25 cellular contexts compared by ENCODE assay signal in genomic region chr14:105879503-105879866, GRCh38.
A peak's percentile ranks its signal among the peaks of the same experiment; 100 is the strongest.
DNase-seq lines count a peak whose midpoint lies in the region; ATAC-seq and TF ChIP-seq lines count a peak whose summit lies in the region.
"Had no signal": no experiment of that assay in that cellular context is flagged by ENCODE, and none has a peak within 500 bp of the region (broad histone marks: within the 10 kb centered on the region; RNA-seq: fewer than 3 reads in every experiment).

No MANE protein-coding gene starts in this region.

- peaks cover 75% of the 10 kb centered on the region for H3K4me1 ChIP-seq in Loucy (ENCODE audit: insufficient read depth, low read length, poor library complexity, severe bottlenecking)
- no peaks in the 10 kb centered on the region for H3K4me1 ChIP-seq in adrenal gland (replicated peaks in 1 of 2)
- H3K4me1 ChIP-seq: HAP-1, heart right ventricle, prostate gland had no signal

- no peaks in the 10 kb centered on the region for H3K36me3 Mint-ChIP-seq in activated T-cell treated with anti-CD3 and anti-CD28 coated beads, Interleukin-2, amount 50 U/mL, for 72 hours (ENCODE audit: insufficient read depth in 2 of 2)
- H3K36me3 Mint-ChIP-seq: activated CD8-positive, alpha-beta memory T cell treated with anti-CD3 and anti-CD28 coated beads, Interleukin-2, amount 10 ng/mL, durations not matched to agents 7 days and 5 days; stimulated activated memory B cell treated with anti-CD40 and anti-IgM and Interleukin-4, amounts not matched to agents 10 μg/mL and 1 μg/mL and 100 μg/mL, for 72 hours had no signal

- H3K27me3 ChIP-seq in Loucy (ENCODE audit: insufficient read depth, low read length, poor library complexity, severe bottlenecking) (no peaks in the 10 kb centered on the region), adrenal gland (no peaks in the 10 kb centered on the region)

- no peak overlapping the region for H2AFZ ChIP-seq in Loucy (ENCODE audit: low read length)

- peaks cover 50% of the 10 kb centered on the region for H3K79me2 ChIP-seq in Loucy (ENCODE audit: insufficient read depth, low read length)

- H3K9me3 Mint-ChIP-seq in activated T-cell treated with anti-CD3 and anti-CD28 coated beads, Interleukin-2, amount 50 U/mL, for 72 hours = no peaks in the 10 kb centered on the region
- H3K9me3 Mint-ChIP-seq: activated T-helper 2 cell treated with anti-CD3 and anti-CD28 coated beads, Interferon-gamma antibody, Interleukin-2, Interleukin-4, amounts not matched to agents 10 μg/mL and 5 μg/mL and 100 μg/mL, durations not matched to agents 14 hours and 24 hours and 36 hours; central memory CD8-positive, alpha-beta T cell; stimulated activated memory B cell treated with anti-CD40 and anti-IgM and Interleukin-4, amounts not matched to agents 10 μg/mL and 1 μg/mL and 100 μg/mL, for 72 hours had no signal

- peaks cover 36% of the 10 kb centered on the region for H3K27me3 Mint-ChIP-seq in activated T-cell treated with anti-CD3 and anti-CD28 coated beads, Interleukin-2, amount 50 U/mL, for 72 hours (ENCODE audit: low read depth)
- H3K27me3 Mint-ChIP-seq: stimulated activated memory B cell treated with anti-CD40 and anti-IgM and Interleukin-4, amounts not matched to agents 10 μg/mL and 1 μg/mL and 100 μg/mL, for 72 hours had no signal

- no peak for ATAC-seq in activated T-cell treated with anti-CD3 and anti-CD28 coated beads, Interleukin-2, amount 50 U/mL, for 72 hours (replicated peaks in 1 of 2)
- ATAC-seq in sciatic nerve = no peak
- ATAC-seq in HG02885 (IDR thresholded peaks at IDR 0.05; ENCODE audit: poor library complexity, unreplicated experiment) = no peak
- ATAC-seq: activated CD8-positive, alpha-beta memory T cell treated with anti-CD3 and anti-CD28 coated beads, Interleukin-2, amount 10 ng/mL, durations not matched to agents 7 days and 5 days; heart right ventricle; stimulated activated memory B cell treated with anti-CD40 and anti-IgM and Interleukin-4, amounts not matched to agents 10 μg/mL and 1 μg/mL and 100 μg/mL, for 72 hours had no signal

- H3K4me3 Mint-ChIP-seq in activated T-cell treated with anti-CD3 and anti-CD28 coated beads, Interleukin-2, amount 50 U/mL, for 72 hours = no peak overlapping the region
- H3K4me3 Mint-ChIP-seq: activated CD8-positive, alpha-beta memory T cell treated with anti-CD3 and anti-CD28 coated beads, Interleukin-2, amount 10 ng/mL, durations not matched to agents 7 days and 5 days; central memory CD8-positive, alpha-beta T cell; stimulated activated memory B cell treated with anti-CD40 and anti-IgM and Interleukin-4, amounts not matched to agents 10 μg/mL and 1 μg/mL and 100 μg/mL, for 72 hours had no signal

- TF ChIP-seq POLR2A in adrenal gland (IDR thresholded peaks at IDR 0.05) = no peak

- no peaks in the 10 kb centered on the region for H4K20me1 ChIP-seq in Loucy (ENCODE audit: insufficient read depth, low read length, poor library complexity, severe bottlenecking)

- intact Hi-C loops in adrenal gland (cut with DNase I) (no loop called here), sciatic nerve (cut with DNase I) (no loop called here)

- peak overlapping the region; percentile 84 for H3K9ac ChIP-seq in Loucy (ENCODE audit: low read depth, low read length, poor library complexity, severe bottlenecking)

- H3K4me1 Mint-ChIP-seq in activated T-cell treated with anti-CD3 and anti-CD28 coated beads, Interleukin-2, amount 50 U/mL, for 72 hours (ENCODE audit: low read depth) = no peaks in the 10 kb centered on the region
- H3K4me1 Mint-ChIP-seq: activated CD8-positive, alpha-beta memory T cell treated with anti-CD3 and anti-CD28 coated beads, Interleukin-2, amount 10 ng/mL, durations not matched to agents 7 days and 5 days; central memory CD8-positive, alpha-beta T cell; stimulated activated memory B cell treated with anti-CD40 and anti-IgM and Interleukin-4, amounts not matched to agents 10 μg/mL and 1 μg/mL and 100 μg/mL, for 72 hours had no signal

- peak overlapping the region; percentile 70 for H3K4me3 ChIP-seq in Loucy (ENCODE audit: low read length, poor library complexity, severe bottlenecking)
- no peak overlapping the region for H3K4me3 ChIP-seq in adrenal gland
- H3K4me3 ChIP-seq: dorsolateral prefrontal cortex, HAP-1, heart right ventricle, prostate gland, thoracic aorta had no signal

- H3K9me3 ChIP-seq in Loucy (ENCODE audit: insufficient read depth, low read depth, low read length) (no peaks in the 10 kb centered on the region), adrenal gland (replicated peaks in 1 of 3) (no peaks in the 10 kb centered on the region)
- H3K9me3 ChIP-seq: HAP-1, heart right ventricle, prostate gland, thoracic aorta had no signal

- H3K36me3 ChIP-seq in Loucy (ENCODE audit: insufficient read depth, low read length) = no peaks in the 10 kb centered on the region
- no peaks in the 10 kb centered on the region for H3K36me3 ChIP-seq in adrenal gland (replicated peaks in 1 of 2)
- H3K36me3 ChIP-seq: HAP-1, heart right ventricle, prostate gland, thoracic aorta had no signal

- H3K9me2 ChIP-seq in Loucy (replicated peaks; ENCODE audit: low read depth, low read length) = no peaks in the 10 kb centered on the region

- peak overlapping the region; percentile 86 for H3K4me2 ChIP-seq in Loucy (ENCODE audit: low read depth, low read length, poor library complexity, severe bottlenecking)

- no peak overlapping the region for H3K27ac ChIP-seq in adrenal gland
- H3K27ac ChIP-seq: dorsolateral prefrontal cortex, heart right ventricle, prostate gland, thoracic aorta had no signal

- WGBS in adrenal gland, 4 donors = 58 to 75% (median 61%) methylated on average over 7 of the region's 7 CpGs

- H3F3A ChIP-seq in Loucy (ENCODE audit: low read depth) = no peaks in the 10 kb centered on the region

- peak; percentile 7 for DNase-seq in activated T-cell treated with anti-CD3 and anti-CD28 coated beads, Interleukin-2, amount 50 U/mL, for 1 hour
- no peak for DNase-seq in activated T-cell treated with anti-CD3 and anti-CD28 coated beads, Interleukin-2, amount 50 U/mL, for 72 hours
- DNase-seq in adrenal gland = peak in 4 of 7 donors; percentile 2 to 27 (median 4)
- peak; percentile 33 for DNase-seq in sciatic nerve (ENCODE audit: low spot score)
- DNase-seq in D341Med (ENCODE audit: low spot score) = no peak
- DNase-seq in DMS53 (lab: John Stamatoyannopoulos, UW) = no peak
- DNase-seq: activated CD8-positive, alpha-beta memory T cell treated with anti-CD3 and anti-CD28 coated beads, Interleukin-2, amount 10 ng/mL, durations not matched to agents 7 days and 5 days; DMS79; Karpas-422; NCI-H1048; NCI-H1930; NCI-H226; NCI-H774; small intestine; stimulated activated CD4-positive, alpha-beta T cell treated with anti-CD3 and anti-CD28 coated beads, Interleukin-2, amount 100 ng/mL, for 24 hours had no signal

- no peak overlapping the region for H3K27ac Mint-ChIP-seq in activated T-cell treated with anti-CD3 and anti-CD28 coated beads, Interleukin-2, amount 50 U/mL, for 72 hours
- H3K27ac Mint-ChIP-seq: activated CD8-positive, alpha-beta memory T cell treated with anti-CD3 and anti-CD28 coated beads, Interleukin-2, amount 10 ng/mL, durations not matched to agents 7 days and 5 days; activated T-helper 2 cell treated with anti-CD3 and anti-CD28 coated beads, Interferon-gamma antibody, Interleukin-2, Interleukin-4, amounts not matched to agents 10 μg/mL and 5 μg/mL and 100 μg/mL, durations not matched to agents 14 hours and 24 hours and 36 hours; stimulated activated memory B cell treated with anti-CD40 and anti-IgM and Interleukin-4, amounts not matched to agents 10 μg/mL and 1 μg/mL and 100 μg/mL, for 72 hours had no signal

- TF ChIP-seq CTCF in Loucy (conservative IDR thresholded peaks at IDR 0.05; ENCODE audit: low read length) = no peak
- no peak for TF ChIP-seq CTCF in adrenal gland (IDR thresholded peaks at IDR 0.05)

Comparison
In these comparisons a context has a peak if more than half of its experiments do, and no peak if none do; other contexts are left out.
1. DNase-seq: peak in activated T-cell treated with anti-CD3 and anti-CD28 coated beads, Interleukin-2, amount 50 U/mL, for 1 hour (single experiment), adrenal gland (4 of 7) and sciatic nerve (single experiment); none in activated T-cell treated with anti-CD3 and anti-CD28 coated beads, Interleukin-2, amount 50 U/mL, for 72 hours (0 of 2), D341Med (single experiment) and DMS53 (single experiment).